26 cellular contexts compared by ENCODE assay signal in the genomic region with DNA sequence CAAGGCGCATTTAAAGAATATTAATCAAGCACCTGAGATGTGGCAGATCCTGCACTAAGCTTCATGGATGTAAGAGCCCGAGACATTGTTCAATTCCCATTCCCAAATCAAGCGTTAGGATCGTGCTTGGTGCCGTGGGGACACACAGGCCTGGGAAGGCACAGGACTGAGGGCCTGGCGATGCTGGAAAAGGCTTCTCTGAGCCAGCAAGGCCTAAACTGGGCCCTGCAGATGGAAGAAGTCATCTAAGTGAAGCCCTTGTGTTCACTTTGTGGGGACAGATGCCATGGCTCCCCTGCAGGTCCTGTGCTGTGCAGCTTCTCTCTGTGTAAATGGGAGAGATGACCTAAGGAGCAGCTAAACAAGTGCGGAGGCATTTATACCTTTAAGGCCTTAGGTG.
"Had no signal": no experiment of that assay in that cellular context is flagged by ENCODE, and none has a peak within 500 bp of the region (broad histone marks: within the 10 kb centered on the region; RNA-seq: fewer than 3 reads in every experiment).

No MANE protein-coding gene starts in this region.

- FAIRE-seq: astrocyte, TTC549 had no signal

- H3K36me3 Mint-ChIP-seq: activated naive CD4-positive, alpha-beta T cell treated with anti-CD3 and anti-CD28 coated beads, Interleukin-2, amount 50 U/mL, for 72 hours; WTC11 had no signal

- H3K9me3 ChIP-seq: adrenal gland, body of pancreas, breast epithelium, MG63, SJSA1, SK-N-SH had no signal

- ATAC-seq: activated CD4-positive, alpha-beta T cell treated with anti-CD3 and anti-CD28 coated beads for 36 hours; activated CD4-positive, CD25-positive, alpha-beta regulatory T cell treated with anti-CD3 and anti-CD28 coated beads, Interleukin-2, amount 50 U/mL, for 24 hours; activated CD8-positive, alpha-beta T cell treated with anti-CD3 and anti-CD28 coated beads, Interleukin-2, amount 10 ng/mL, durations not matched to agents 7 days and 5 days; activated naive CD4-positive, alpha-beta T cell treated with anti-CD3 and anti-CD28 coated beads, Interleukin-2, amount 50 U/mL, for 72 hours; body of pancreas; Panc1 had no signal

- H3K9me3 Mint-ChIP-seq: activated CD4-positive, alpha-beta T cell treated with anti-CD3 and anti-CD28 coated beads, Interleukin-2, amount 10 ng/mL, durations not matched to agents 7 days and 5 days; activated naive CD4-positive, alpha-beta T cell treated with anti-CD3 and anti-CD28 coated beads for 36 hours; activated naive CD4-positive, alpha-beta T cell treated with anti-CD3 and anti-CD28 coated beads, Interleukin-2, amount 50 U/mL, for 72 hours; activated T-cell treated with anti-CD3 and anti-CD28 coated beads, Interleukin-2, amount 50 U/mL, for 24 hours; activated T-helper 1 cell treated with anti-CD3 and anti-CD28 coated beads, Interleukin-12 subunit alpha, Interleukin-12 subunit beta, Interleukin-2, Interleukin-4 antibody, amounts not matched to agents 30 ng/mL and 10 ng/mL and 1 ng/mL, durations not matched to agents 14 hours and 24 hours and 36 hours; T-helper 1 cell treated with Interleukin-12 subunit alpha and Interleukin-12 subunit beta and Interleukin-4 antibody, amounts not matched to agents 30 μg/mL and 1 μg/mL, for 36 hours; T-helper 2 cell treated with Interferon-gamma antibody and Interleukin-4, amounts not matched to agents 5 μg/mL and 100 μg/mL, for 36 hours; WTC11 had no signal

- H3K27ac ChIP-seq: body of pancreas, SJSA1 had no signal

- DNase-seq: activated CD4-positive, alpha-beta T cell treated with anti-CD3 and anti-CD28 coated beads for 36 hours; activated CD4-positive, alpha-beta T cell treated with anti-CD3 and anti-CD28 coated beads, Interleukin-2, amount 10 ng/mL, durations not matched to agents 7 days and 5 days; activated CD4-positive, alpha-beta T cell treated with anti-CD3 and anti-CD28 coated beads, Interleukin-2, amount 50 U/mL, for 48 hours; activated CD8-positive, alpha-beta T cell treated with anti-CD3 and anti-CD28 coated beads, Interleukin-2, amount 10 ng/mL, durations not matched to agents 7 days and 5 days; activated gamma-delta T cell treated with Interleukin-2 at 50 U/mL for 16 hours; activated naive CD4-positive, alpha-beta T cell treated with anti-CD3 and anti-CD28 coated beads for 36 hours; activated T-cell treated with anti-CD3 and anti-CD28 coated beads, Interleukin-2, amount 50 U/mL, for 24 hours; adrenal gland; Kasumi-1; MG63; NCI-H1694 treated with DMSO at 0.1 percent for 48 hours; NCI-H345; SHP77 treated with DMSO at 0.1 percent for 48 hours; SK-N-SH had no signal

- H3K4me1 Mint-ChIP-seq: activated CD4-positive, alpha-beta T cell treated with anti-CD3 and anti-CD28 coated beads for 36 hours; activated CD4-positive, alpha-beta T cell treated with anti-CD3 and anti-CD28 coated beads, Interleukin-2, amount 10 ng/mL, durations not matched to agents 7 days and 5 days had no signal

- H3K4me3 Mint-ChIP-seq: activated CD4-positive, alpha-beta T cell treated with anti-CD3 and anti-CD28 coated beads for 36 hours; activated CD4-positive, alpha-beta T cell treated with anti-CD3 and anti-CD28 coated beads, Interleukin-2, amount 10 ng/mL, durations not matched to agents 7 days and 5 days; activated CD8-positive, alpha-beta T cell treated with anti-CD3 and anti-CD28 coated beads, Interleukin-2, amount 10 ng/mL, durations not matched to agents 7 days and 5 days; activated naive CD4-positive, alpha-beta T cell treated with anti-CD3 and anti-CD28 coated beads for 36 hours; activated T-cell treated with anti-CD3 and anti-CD28 coated beads, Interleukin-2, amount 50 U/mL, for 24 hours; activated T-helper 1 cell treated with anti-CD3 and anti-CD28 coated beads, Interleukin-12 subunit alpha, Interleukin-12 subunit beta, Interleukin-2, Interleukin-4 antibody, amounts not matched to agents 30 ng/mL and 10 ng/mL and 1 ng/mL, durations not matched to agents 14 hours and 24 hours and 36 hours; T-helper 1 cell treated with Interleukin-12 subunit alpha and Interleukin-12 subunit beta and Interleukin-4 antibody, amounts not matched to agents 30 μg/mL and 1 μg/mL, for 36 hours; T-helper 2 cell treated with Interferon-gamma antibody and Interleukin-4, amounts not matched to agents 5 μg/mL and 100 μg/mL, for 36 hours; WTC11 had no signal

- H3K9ac ChIP-seq: SK-N-SH had no signal

- H3K27ac Mint-ChIP-seq: activated CD4-positive, alpha-beta T cell treated with anti-CD3 and anti-CD28 coated beads for 36 hours; activated CD4-positive, alpha-beta T cell treated with anti-CD3 and anti-CD28 coated beads, Interleukin-2, amount 10 ng/mL, durations not matched to agents 7 days and 5 days; activated CD8-positive, alpha-beta T cell treated with anti-CD3 and anti-CD28 coated beads, Interleukin-2, amount 10 ng/mL, durations not matched to agents 7 days and 5 days; activated naive CD4-positive, alpha-beta T cell treated with anti-CD3 and anti-CD28 coated beads for 36 hours; activated naive CD4-positive, alpha-beta T cell treated with anti-CD3 and anti-CD28 coated beads, Interleukin-2, amount 50 U/mL, for 72 hours; activated T-cell treated with anti-CD3 and anti-CD28 coated beads, Interleukin-2, amount 50 U/mL, for 24 hours; activated T-helper 1 cell treated with anti-CD3 and anti-CD28 coated beads, Interleukin-12 subunit alpha, Interleukin-12 subunit beta, Interleukin-2, Interleukin-4 antibody, amounts not matched to agents 30 ng/mL and 10 ng/mL and 1 ng/mL, durations not matched to agents 14 hours and 24 hours and 36 hours; T-helper 1 cell treated with Interleukin-12 subunit alpha and Interleukin-12 subunit beta and Interleukin-4 antibody, amounts not matched to agents 30 μg/mL and 1 μg/mL, for 36 hours; T-helper 2 cell treated with Interferon-gamma antibody and Interleukin-4, amounts not matched to agents 5 μg/mL and 100 μg/mL, for 36 hours had no signal

- H3K36me3 ChIP-seq: adrenal gland, breast epithelium, MG63, SJSA1 had no signal

- H3K4me3 ChIP-seq: adrenal gland, body of pancreas, breast epithelium, MG63, SJSA1 had no signal

- H3K27me3 ChIP-seq: adrenal gland, body of pancreas, breast epithelium, MG63, SJSA1 had no signal

- H3K4me1 ChIP-seq: body of pancreas had no signal
